Comparison of ENCODE assay signal across 1 cellular context in the genomic region with DNA sequence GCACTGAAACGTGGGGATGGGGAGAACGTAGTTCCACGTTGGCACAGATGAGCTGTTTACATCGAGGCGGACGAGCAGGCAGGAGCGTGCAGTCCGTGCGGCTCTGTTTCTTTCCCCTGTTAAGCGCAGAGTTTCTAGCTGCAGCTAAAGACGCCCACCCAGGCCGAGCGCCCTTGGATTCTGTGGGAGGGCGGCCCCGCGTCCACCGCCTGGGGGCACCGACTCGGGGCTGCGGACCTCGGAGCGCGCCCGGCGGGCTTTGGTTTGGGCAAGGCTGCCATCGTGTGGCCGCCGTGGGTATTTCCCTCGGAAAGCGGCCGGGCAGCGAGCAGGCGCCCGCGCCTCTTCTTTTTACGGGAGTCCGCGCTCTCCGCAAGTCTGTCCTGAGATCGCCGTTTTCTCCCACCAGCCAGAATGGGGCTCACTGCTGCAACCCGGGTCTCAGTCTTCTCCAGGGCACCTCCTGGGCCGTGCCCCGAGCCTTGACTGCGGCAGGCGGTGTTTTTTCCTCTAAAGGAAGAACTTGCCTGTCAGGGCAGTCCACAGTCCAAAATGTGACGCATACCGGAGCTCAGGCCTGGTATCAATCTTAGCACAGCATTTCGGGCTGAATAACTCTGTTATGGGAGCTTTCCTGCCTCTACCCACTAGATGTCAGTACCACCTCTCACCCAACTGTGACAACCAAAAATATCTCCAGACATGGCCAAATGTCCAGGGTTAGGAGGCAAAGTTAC.
TF ChIP-seq lines count a peak whose summit lies in the region.

No MANE protein-coding gene starts in this region.

TF ChIP-seq in WTC11, 78 proteins besides CTCF, POLR2A, EP300 and RAD21 (continued from another document):
- no peak for TF ChIP-seq ZNF317 (CRISPR knock-in tag; IDR thresholded peaks at IDR 0.05; ENCODE audit: borderline replicate concordance, low read depth)
- TF ChIP-seq, protein P1, sequence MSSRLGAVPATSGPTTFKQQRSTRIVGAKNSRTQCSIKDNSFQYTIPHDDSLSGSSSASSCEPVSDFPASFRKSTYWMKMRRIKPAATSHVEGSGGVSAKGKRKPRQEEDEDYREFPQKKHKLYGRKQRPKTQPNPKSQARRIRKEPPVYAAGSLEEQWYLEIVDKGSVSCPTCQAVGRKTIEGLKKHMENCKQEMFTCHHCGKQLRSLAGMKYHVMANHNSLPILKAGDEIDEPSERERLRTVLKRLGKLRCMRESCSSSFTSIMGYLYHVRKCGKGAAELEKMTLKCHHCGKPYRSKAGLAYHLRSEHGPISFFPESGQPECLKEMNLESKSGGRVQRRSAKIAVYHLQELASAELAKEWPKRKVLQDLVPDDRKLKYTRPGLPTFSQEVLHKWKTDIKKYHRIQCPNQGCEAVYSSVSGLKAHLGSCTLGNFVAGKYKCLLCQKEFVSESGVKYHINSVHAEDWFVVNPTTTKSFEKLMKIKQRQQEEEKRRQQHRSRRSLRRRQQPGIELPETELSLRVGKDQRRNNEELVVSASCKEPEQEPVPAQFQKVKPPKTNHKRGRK (CRISPR knock-in tag; IDR thresholded peaks at IDR 0.05; ENCODE audit: borderline replicate concordance), result no peak
- TF ChIP-seq, protein P2, sequence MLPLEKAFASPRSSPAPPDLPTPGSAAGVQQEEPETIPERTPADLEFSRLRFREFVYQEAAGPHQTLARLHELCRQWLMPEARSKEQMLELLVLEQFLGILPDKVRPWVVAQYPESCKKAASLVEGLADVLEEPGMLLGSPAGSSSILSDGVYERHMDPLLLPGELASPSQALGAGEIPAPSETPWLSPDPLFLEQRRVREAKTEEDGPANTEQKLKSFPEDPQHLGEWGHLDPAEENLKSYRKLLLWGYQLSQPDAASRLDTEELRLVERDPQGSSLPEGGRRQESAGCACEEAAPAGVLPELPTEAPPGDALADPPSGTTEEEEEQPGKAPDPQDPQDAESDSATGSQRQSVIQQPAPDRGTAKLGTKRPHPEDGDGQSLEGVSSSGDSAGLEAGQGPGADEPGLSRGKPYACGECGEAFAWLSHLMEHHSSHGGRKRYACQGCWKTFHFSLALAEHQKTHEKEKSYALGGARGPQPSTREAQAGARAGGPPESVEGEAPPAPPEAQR (CRISPR knock-in tag; IDR thresholded peaks at IDR 0.05), result no peak
- no peak for TF ChIP-seq CREB1 (CRISPR knock-in tag; IDR thresholded peaks at IDR 0.05)
- no peak for TF ChIP-seq SP1 (CRISPR knock-in tag; conservative IDR thresholded peaks at IDR 0.05)
- TF ChIP-seq TCF7 (CRISPR knock-in tag; IDR thresholded peaks at IDR 0.05; ENCODE audit: low read depth), result no peak
- TF ChIP-seq, protein P3, sequence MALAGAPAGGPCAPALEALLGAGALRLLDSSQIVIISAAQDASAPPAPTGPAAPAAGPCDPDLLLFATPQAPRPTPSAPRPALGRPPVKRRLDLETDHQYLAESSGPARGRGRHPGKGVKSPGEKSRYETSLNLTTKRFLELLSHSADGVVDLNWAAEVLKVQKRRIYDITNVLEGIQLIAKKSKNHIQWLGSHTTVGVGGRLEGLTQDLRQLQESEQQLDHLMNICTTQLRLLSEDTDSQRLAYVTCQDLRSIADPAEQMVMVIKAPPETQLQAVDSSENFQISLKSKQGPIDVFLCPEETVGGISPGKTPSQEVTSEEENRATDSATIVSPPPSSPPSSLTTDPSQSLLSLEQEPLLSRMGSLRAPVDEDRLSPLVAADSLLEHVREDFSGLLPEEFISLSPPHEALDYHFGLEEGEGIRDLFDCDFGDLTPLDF (CRISPR knock-in tag; IDR thresholded peaks at IDR 0.05), result no peak
- TF ChIP-seq, protein P4, sequence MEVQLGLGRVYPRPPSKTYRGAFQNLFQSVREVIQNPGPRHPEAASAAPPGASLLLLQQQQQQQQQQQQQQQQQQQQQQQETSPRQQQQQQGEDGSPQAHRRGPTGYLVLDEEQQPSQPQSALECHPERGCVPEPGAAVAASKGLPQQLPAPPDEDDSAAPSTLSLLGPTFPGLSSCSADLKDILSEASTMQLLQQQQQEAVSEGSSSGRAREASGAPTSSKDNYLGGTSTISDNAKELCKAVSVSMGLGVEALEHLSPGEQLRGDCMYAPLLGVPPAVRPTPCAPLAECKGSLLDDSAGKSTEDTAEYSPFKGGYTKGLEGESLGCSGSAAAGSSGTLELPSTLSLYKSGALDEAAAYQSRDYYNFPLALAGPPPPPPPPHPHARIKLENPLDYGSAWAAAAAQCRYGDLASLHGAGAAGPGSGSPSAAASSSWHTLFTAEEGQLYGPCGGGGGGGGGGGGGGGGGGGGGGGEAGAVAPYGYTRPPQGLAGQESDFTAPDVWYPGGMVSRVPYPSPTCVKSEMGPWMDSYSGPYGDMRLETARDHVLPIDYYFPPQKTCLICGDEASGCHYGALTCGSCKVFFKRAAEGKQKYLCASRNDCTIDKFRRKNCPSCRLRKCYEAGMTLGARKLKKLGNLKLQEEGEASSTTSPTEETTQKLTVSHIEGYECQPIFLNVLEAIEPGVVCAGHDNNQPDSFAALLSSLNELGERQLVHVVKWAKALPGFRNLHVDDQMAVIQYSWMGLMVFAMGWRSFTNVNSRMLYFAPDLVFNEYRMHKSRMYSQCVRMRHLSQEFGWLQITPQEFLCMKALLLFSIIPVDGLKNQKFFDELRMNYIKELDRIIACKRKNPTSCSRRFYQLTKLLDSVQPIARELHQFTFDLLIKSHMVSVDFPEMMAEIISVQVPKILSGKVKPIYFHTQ (CRISPR knock-in tag; IDR thresholded peaks at IDR 0.05), result no peak
- TF ChIP-seq, protein P5, sequence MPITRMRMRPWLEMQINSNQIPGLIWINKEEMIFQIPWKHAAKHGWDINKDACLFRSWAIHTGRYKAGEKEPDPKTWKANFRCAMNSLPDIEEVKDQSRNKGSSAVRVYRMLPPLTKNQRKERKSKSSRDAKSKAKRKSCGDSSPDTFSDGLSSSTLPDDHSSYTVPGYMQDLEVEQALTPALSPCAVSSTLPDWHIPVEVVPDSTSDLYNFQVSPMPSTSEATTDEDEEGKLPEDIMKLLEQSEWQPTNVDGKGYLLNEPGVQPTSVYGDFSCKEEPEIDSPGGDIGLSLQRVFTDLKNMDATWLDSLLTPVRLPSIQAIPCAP (CRISPR knock-in tag; IDR thresholded peaks at IDR 0.05), result no peak
- TF ChIP-seq, protein P6, sequence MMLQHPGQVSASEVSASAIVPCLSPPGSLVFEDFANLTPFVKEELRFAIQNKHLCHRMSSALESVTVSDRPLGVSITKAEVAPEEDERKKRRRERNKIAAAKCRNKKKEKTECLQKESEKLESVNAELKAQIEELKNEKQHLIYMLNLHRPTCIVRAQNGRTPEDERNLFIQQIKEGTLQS (CRISPR knock-in tag; conservative IDR thresholded peaks at IDR 0.05), result no peak
- TF ChIP-seq, protein P7, sequence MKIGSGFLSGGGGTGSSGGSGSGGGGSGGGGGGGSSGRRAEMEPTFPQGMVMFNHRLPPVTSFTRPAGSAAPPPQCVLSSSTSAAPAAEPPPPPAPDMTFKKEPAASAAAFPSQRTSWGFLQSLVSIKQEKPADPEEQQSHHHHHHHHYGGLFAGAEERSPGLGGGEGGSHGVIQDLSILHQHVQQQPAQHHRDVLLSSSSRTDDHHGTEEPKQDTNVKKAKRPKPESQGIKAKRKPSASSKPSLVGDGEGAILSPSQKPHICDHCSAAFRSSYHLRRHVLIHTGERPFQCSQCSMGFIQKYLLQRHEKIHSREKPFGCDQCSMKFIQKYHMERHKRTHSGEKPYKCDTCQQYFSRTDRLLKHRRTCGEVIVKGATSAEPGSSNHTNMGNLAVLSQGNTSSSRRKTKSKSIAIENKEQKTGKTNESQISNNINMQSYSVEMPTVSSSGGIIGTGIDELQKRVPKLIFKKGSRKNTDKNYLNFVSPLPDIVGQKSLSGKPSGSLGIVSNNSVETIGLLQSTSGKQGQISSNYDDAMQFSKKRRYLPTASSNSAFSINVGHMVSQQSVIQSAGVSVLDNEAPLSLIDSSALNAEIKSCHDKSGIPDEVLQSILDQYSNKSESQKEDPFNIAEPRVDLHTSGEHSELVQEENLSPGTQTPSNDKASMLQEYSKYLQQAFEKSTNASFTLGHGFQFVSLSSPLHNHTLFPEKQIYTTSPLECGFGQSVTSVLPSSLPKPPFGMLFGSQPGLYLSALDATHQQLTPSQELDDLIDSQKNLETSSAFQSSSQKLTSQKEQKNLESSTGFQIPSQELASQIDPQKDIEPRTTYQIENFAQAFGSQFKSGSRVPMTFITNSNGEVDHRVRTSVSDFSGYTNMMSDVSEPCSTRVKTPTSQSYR (CRISPR knock-in tag; IDR thresholded peaks at IDR 0.05), result no peak
- TF ChIP-seq, protein P8, sequence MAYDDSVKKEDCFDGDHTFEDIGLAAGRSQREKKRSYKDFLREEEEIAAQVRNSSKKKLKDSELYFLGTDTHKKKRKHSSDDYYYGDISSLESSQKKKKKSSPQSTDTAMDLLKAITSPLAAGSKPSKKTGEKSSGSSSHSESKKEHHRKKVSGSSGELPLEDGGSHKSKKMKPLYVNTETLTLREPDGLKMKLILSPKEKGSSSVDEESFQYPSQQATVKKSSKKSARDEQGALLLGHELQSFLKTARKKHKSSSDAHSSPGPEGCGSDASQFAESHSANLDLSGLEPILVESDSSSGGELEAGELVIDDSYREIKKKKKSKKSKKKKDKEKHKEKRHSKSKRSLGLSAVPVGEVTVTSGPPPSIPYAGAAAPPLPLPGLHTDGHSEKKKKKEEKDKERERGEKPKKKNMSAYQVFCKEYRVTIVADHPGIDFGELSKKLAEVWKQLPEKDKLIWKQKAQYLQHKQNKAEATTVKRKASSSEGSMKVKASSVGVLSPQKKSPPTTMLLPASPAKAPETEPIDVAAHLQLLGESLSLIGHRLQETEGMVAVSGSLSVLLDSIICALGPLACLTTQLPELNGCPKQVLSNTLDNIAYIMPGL (CRISPR knock-in tag; IDR thresholded peaks at IDR 0.05), result peak; percentile 72; the same call in 1 of the 2 replicates
- no peak for TF ChIP-seq GTF2I (CRISPR knock-in tag; conservative IDR thresholded peaks at IDR 0.05)
- TF ChIP-seq OVOL2 (CRISPR knock-in tag; IDR thresholded peaks at IDR 0.05; ENCODE audit: borderline replicate concordance), result no peak
- TF ChIP-seq, protein P9, sequence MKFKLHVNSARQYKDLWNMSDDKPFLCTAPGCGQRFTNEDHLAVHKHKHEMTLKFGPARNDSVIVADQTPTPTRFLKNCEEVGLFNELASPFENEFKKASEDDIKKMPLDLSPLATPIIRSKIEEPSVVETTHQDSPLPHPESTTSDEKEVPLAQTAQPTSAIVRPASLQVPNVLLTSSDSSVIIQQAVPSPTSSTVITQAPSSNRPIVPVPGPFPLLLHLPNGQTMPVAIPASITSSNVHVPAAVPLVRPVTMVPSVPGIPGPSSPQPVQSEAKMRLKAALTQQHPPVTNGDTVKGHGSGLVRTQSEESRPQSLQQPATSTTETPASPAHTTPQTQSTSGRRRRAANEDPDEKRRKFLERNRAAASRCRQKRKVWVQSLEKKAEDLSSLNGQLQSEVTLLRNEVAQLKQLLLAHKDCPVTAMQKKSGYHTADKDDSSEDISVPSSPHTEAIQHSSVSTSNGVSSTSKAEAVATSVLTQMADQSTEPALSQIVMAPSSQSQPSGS (CRISPR knock-in tag; IDR thresholded peaks at IDR 0.05; ENCODE audit: borderline replicate concordance, low read depth), result no peak
- no peak for TF ChIP-seq ZNF263 (CRISPR knock-in tag; IDR thresholded peaks at IDR 0.05; ENCODE audit: low read depth)
- TF ChIP-seq, protein P10, sequence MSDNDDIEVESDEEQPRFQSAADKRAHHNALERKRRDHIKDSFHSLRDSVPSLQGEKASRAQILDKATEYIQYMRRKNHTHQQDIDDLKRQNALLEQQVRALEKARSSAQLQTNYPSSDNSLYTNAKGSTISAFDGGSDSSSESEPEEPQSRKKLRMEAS (CRISPR knock-in tag; IDR thresholded peaks at IDR 0.05), result peak; percentile 45; the same call in 1 of the 2 replicates
- TF ChIP-seq ETV6 (CRISPR knock-in tag; IDR thresholded peaks at IDR 0.05), result peak; percentile 56; the same call in 1 of the 2 replicates
- no peak for TF ChIP-seq NFYB (CRISPR knock-in tag; conservative IDR thresholded peaks at IDR 0.05; ENCODE audit: low read depth)
- no peak for TF ChIP-seq GABPB1 (CRISPR knock-in tag; IDR thresholded peaks at IDR 0.05)
- no peak for TF ChIP-seq FOXP1 (CRISPR knock-in tag; IDR thresholded peaks at IDR 0.05; ENCODE audit: borderline replicate concordance)
- TF ChIP-seq, protein P11, sequence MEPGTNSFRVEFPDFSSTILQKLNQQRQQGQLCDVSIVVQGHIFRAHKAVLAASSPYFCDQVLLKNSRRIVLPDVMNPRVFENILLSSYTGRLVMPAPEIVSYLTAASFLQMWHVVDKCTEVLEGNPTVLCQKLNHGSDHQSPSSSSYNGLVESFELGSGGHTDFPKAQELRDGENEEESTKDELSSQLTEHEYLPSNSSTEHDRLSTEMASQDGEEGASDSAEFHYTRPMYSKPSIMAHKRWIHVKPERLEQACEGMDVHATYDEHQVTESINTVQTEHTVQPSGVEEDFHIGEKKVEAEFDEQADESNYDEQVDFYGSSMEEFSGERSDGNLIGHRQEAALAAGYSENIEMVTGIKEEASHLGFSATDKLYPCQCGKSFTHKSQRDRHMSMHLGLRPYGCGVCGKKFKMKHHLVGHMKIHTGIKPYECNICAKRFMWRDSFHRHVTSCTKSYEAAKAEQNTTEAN (CRISPR knock-in tag; IDR thresholded peaks at IDR 0.05), result no peak
- TF ChIP-seq SOX15 (CRISPR knock-in tag; IDR thresholded peaks at IDR 0.05), result no peak
- TF ChIP-seq HMGA2 (CRISPR knock-in tag; IDR thresholded peaks at IDR 0.05), result no peak
- no peak for TF ChIP-seq CBFB (CRISPR knock-in tag; IDR thresholded peaks at IDR 0.05; ENCODE audit: low read depth)
- TF ChIP-seq SMAD4 (CRISPR knock-in tag; IDR thresholded peaks at IDR 0.05), result no peak
- TF ChIP-seq ZNF219 (CRISPR knock-in tag; IDR thresholded peaks at IDR 0.05; ENCODE audit: borderline replicate concordance), result no peak
- TF ChIP-seq NR2C2 (CRISPR knock-in tag; IDR thresholded peaks at IDR 0.05), result no peak
- TF ChIP-seq, protein P12, sequence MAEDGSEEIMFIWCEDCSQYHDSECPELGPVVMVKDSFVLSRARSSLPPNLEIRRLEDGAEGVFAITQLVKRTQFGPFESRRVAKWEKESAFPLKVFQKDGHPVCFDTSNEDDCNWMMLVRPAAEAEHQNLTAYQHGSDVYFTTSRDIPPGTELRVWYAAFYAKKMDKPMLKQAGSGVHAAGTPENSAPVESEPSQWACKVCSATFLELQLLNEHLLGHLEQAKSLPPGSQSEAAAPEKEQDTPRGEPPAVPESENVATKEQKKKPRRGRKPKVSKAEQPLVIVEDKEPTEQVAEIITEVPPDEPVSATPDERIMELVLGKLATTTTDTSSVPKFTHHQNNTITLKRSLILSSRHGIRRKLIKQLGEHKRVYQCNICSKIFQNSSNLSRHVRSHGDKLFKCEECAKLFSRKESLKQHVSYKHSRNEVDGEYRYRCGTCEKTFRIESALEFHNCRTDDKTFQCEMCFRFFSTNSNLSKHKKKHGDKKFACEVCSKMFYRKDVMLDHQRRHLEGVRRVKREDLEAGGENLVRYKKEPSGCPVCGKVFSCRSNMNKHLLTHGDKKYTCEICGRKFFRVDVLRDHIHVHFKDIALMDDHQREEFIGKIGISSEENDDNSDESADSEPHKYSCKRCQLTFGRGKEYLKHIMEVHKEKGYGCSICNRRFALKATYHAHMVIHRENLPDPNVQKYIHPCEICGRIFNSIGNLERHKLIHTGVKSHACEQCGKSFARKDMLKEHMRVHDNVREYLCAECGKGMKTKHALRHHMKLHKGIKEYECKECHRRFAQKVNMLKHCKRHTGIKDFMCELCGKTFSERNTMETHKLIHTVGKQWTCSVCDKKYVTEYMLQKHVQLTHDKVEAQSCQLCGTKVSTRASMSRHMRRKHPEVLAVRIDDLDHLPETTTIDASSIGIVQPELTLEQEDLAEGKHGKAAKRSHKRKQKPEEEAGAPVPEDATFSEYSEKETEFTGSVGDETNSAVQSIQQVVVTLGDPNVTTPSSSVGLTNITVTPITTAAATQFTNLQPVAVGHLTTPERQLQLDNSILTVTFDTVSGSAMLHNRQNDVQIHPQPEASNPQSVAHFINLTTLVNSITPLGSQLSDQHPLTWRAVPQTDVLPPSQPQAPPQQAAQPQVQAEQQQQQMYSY (CRISPR knock-in tag; IDR thresholded peaks at IDR 0.05), result no peak
- TF ChIP-seq PRRX2 (CRISPR knock-in tag; IDR thresholded peaks at IDR 0.05), result no peak
- 0 out of 2 replicates have a peak, but pooled peaks have one; percentile 26 for TF ChIP-seq ZNF232 (CRISPR knock-in tag; IDR thresholded peaks at IDR 0.05)
- no peak for TF ChIP-seq NR1H2 (CRISPR knock-in tag; IDR thresholded peaks at IDR 0.05)
- no peak for TF ChIP-seq FOXK1 (CRISPR knock-in tag; IDR thresholded peaks at IDR 0.05)
- no peak for TF ChIP-seq ZNF121 (CRISPR knock-in tag; IDR thresholded peaks at IDR 0.05)
